Comparison of ENCODE assay signal across 8 cellular contexts in genomic region chr1:17053071-17053684, GRCh38. TPM values are rescaled to one million over a fixed set of nuclear protein-coding genes. Genes with fewer than 3 reads are reported as not detected.
DNase-seq lines count a peak whose midpoint lies in the region; ATAC-seq and TF ChIP-seq lines count a peak whose summit lies in the region.

No MANE protein-coding gene starts in this region.

- peak overlapping the region; percentile 89 to 96 for H3K27ac Mint-ChIP-seq in natural killer cell treated with Interleukin-12 subunit alpha and Interleukin-12 subunit beta and Interleukin-15 and Interleukin-18, amount 100 ng/mL, for 72 hours

- H3K4me2 ChIP-seq in BLaER1: peak overlapping the region; percentile 93

- H4K20me1 ChIP-seq in BLaER1: peaks cover 44% of the 10 kb centered on the region

- TF ChIP-seq CTCF in coronary artery (IDR thresholded peaks at IDR 0.05): no peak

- no peak for ATAC-seq in natural killer cell treated with Interleukin-12 subunit alpha and Interleukin-12 subunit beta and Interleukin-15 and Interleukin-18, amount 100 ng/mL, for 72 hours
- ATAC-seq in HG03432 (IDR thresholded peaks at IDR 0.05; ENCODE audit: unreplicated experiment) (no peak), GM18870 (IDR thresholded peaks at IDR 0.05; ENCODE audit: unreplicated experiment) (no peak), GM21825 (IDR thresholded peaks at IDR 0.05; ENCODE audit: unreplicated experiment) (no peak)

- DNase-seq in MG63: no peak
- DNase-seq in coronary artery (ENCODE audit: low spot score): no peak
- DNase-seq in natural killer cell treated with Interleukin-12 subunit alpha and Interleukin-12 subunit beta and Interleukin-15 and Interleukin-18, amount 100 ng/mL, for 72 hours (ENCODE audit: low spot score): no peak
- DNase-seq in NCI-H1417 treated with DMSO at 0.1 percent for 48 hours (lab: John Stamatoyannopoulos, UW): no peak

- H3K9ac ChIP-seq in BLaER1: peak overlapping the region; percentile 89

- H3K4me3 ChIP-seq in BLaER1: peak overlapping the region; percentile 89
- peak overlapping the region; percentile 84 for H3K4me3 ChIP-seq in MG63
- H3K4me3 ChIP-seq in coronary artery: peak overlapping the region; percentile 86

- no peaks in the 10 kb centered on the region for H3K27me3 ChIP-seq in BLaER1
- no peaks in the 10 kb centered on the region; the same call in 1 of the 2 replicates for H3K27me3 ChIP-seq in MG63

- H3K4me1 Mint-ChIP-seq in natural killer cell treated with Interleukin-12 subunit alpha and Interleukin-12 subunit beta and Interleukin-15 and Interleukin-18, amount 100 ng/mL, for 72 hours (ENCODE audit: low read depth in 2 of 2): peaks cover 20 to 27% of the 10 kb centered on the region in 2 donors

- peak overlapping the region; percentile 99 for H3K4me3 Mint-ChIP-seq in natural killer cell treated with Interleukin-12 subunit alpha and Interleukin-12 subunit beta and Interleukin-15 and Interleukin-18, amount 100 ng/mL, for 72 hours

- peaks cover 6% of the 10 kb centered on the region for H3K36me3 Mint-ChIP-seq in natural killer cell treated with Interleukin-12 subunit alpha and Interleukin-12 subunit beta and Interleukin-15 and Interleukin-18, amount 100 ng/mL, for 72 hours

- peaks cover 3% of the 10 kb centered on the region in 2 donors for H3K27me3 Mint-ChIP-seq in natural killer cell treated with Interleukin-12 subunit alpha and Interleukin-12 subunit beta and Interleukin-15 and Interleukin-18, amount 100 ng/mL, for 72 hours

- H3K4me1 ChIP-seq in BLaER1: peaks cover 15% of the 10 kb centered on the region

- H3K9me3 ChIP-seq in BLaER1 (no peaks in the 10 kb centered on the region), MG63 (no peaks in the 10 kb centered on the region)

- peaks cover 28% of the 10 kb centered on the region for H3K36me3 ChIP-seq in BLaER1
- peaks cover 31% of the 10 kb centered on the region for H3K36me3 ChIP-seq in MG63

- no peaks in the 10 kb centered on the region for H3K9me3 Mint-ChIP-seq in natural killer cell treated with Interleukin-12 subunit alpha and Interleukin-12 subunit beta and Interleukin-15 and Interleukin-18, amount 100 ng/mL, for 72 hours

- H3K27ac ChIP-seq in BLaER1 (peak overlapping the region; percentile 84), coronary artery (peak overlapping the region; percentile 90 to 93)

RNA-seq across cellular contexts. Expression of gene SDHB, which starts 0.7 kb away (rescaled TPM):
- 332 and 487 TPM in 2 replicates for total RNA-seq in MG63 (2014; rRNA removed; shearing (Covaris generic); ENCODE audit: low replicate concordance)
- 100 to 1,000 TPM in 1 of 2 donors, 10 to 100 TPM in 1; 92.1 to 106 TPM for total RNA-seq in natural killer cell treated with Interleukin-12 subunit alpha and Interleukin-12 subunit beta and Interleukin-15 and Interleukin-18, amount 100 ng/mL, for 72 hours

RNA-seq across cellular contexts. Expression of gene ATP13A2, which starts 41.5 kb away (rescaled TPM):
- 28.6 and 31.1 TPM in 2 replicates for total RNA-seq in MG63 (2014; rRNA removed; shearing (Covaris generic); ENCODE audit: low replicate concordance)
- total RNA-seq in natural killer cell treated with Interleukin-12 subunit alpha and Interleukin-12 subunit beta and Interleukin-15 and Interleukin-18, amount 100 ng/mL, for 72 hours: 10 to 100 TPM; 68.0 to 88.3 TPM
